ENCODE assay signal across 22 cellular contexts in genomic region chr7:77262311-77262710, GRCh38.
"Had no signal": no experiment of that assay in that cellular context is flagged by ENCODE, and none has a peak within 500 bp of the region (broad histone marks: within the 10 kb centered on the region; RNA-seq: fewer than 3 reads in every experiment).

No MANE protein-coding gene starts in this region.

- ATAC-seq: activated CD8-positive, alpha-beta T cell treated with anti-CD3 and anti-CD28 coated beads for 36 hours; activated T-cell treated with anti-CD3 and anti-CD28 coated beads, Interleukin-2, amount 50 U/mL, for 72 hours had no signal

- DNase-seq: activated CD4-positive, alpha-beta T cell treated with anti-CD3 and anti-CD28 coated beads for 4 hours; activated CD8-positive, alpha-beta memory T cell treated with anti-CD3 and anti-CD28 coated beads, Interleukin-2, amount 50 U/mL, for 4 hours; activated CD8-positive, alpha-beta T cell treated with anti-CD3 and anti-CD28 coated beads for 36 hours; activated gamma-delta T cell treated with Interleukin-2 at 50 U/mL for 16 hours; activated naive CD4-positive, alpha-beta T cell treated with anti-CD3 and anti-CD28 coated beads, Interleukin-2, amount 10 ng/mL, durations not matched to agents 7 days and 5 days; activated naive CD8-positive, alpha-beta T cell treated with anti-CD3 and anti-CD28 coated beads for 36 hours; activated T-cell treated with anti-CD3 and anti-CD28 coated beads, Interleukin-2, amount 50 U/mL, for 72 hours; aorta; caudate nucleus; KG1; NCI-H1048; NCI-H146; NCI-H187 treated with DMSO at 0.1 percent for 48 hours; NCI-H446 treated with DMSO at 0.1 percent for 48 hours; NCI-H526 treated with DMSO at 0.1 percent for 48 hours; NCI-H82; PC-9; SHP77 treated with DMSO at 0.1 percent for 48 hours; WERI-Rb-1 had no signal

- H3K4me1 ChIP-seq: breast epithelium had no signal

- H3K27ac ChIP-seq: breast epithelium, PC-9, WERI-Rb-1 had no signal

- H3K27me3 Mint-ChIP-seq: activated CD8-positive, alpha-beta T cell treated with anti-CD3 and anti-CD28 coated beads for 36 hours; activated naive CD4-positive, alpha-beta T cell treated with anti-CD3 and anti-CD28 coated beads, Interleukin-2, amount 10 ng/mL, durations not matched to agents 7 days and 5 days; activated naive CD8-positive, alpha-beta T cell treated with anti-CD3 and anti-CD28 coated beads for 36 hours; IgD-negative memory B cell had no signal

- H3K4me3 ChIP-seq: breast epithelium, PC-9 had no signal

- H3K36me3 Mint-ChIP-seq: activated naive CD4-positive, alpha-beta T cell treated with anti-CD3 and anti-CD28 coated beads, Interleukin-2, amount 10 ng/mL, durations not matched to agents 7 days and 5 days; activated naive CD8-positive, alpha-beta T cell treated with anti-CD3 and anti-CD28 coated beads for 36 hours; IgD-negative memory B cell had no signal

- H3K27ac Mint-ChIP-seq: activated CD8-positive, alpha-beta T cell treated with anti-CD3 and anti-CD28 coated beads for 36 hours; activated naive CD4-positive, alpha-beta T cell treated with anti-CD3 and anti-CD28 coated beads, Interleukin-2, amount 10 ng/mL, durations not matched to agents 7 days and 5 days; activated naive CD8-positive, alpha-beta T cell treated with anti-CD3 and anti-CD28 coated beads for 36 hours; activated T-cell treated with anti-CD3 and anti-CD28 coated beads, Interleukin-2, amount 50 U/mL, for 72 hours; activated T-helper 2 cell treated with anti-CD3 and anti-CD28 coated beads, Interferon-gamma antibody, Interleukin-2, Interleukin-4, amounts not matched to agents 10 μg/mL and 5 μg/mL and 100 μg/mL, durations not matched to agents 14 hours and 24 hours and 36 hours; IgD-negative memory B cell had no signal

- H3K9me3 Mint-ChIP-seq: activated CD8-positive, alpha-beta T cell treated with anti-CD3 and anti-CD28 coated beads for 36 hours; activated naive CD4-positive, alpha-beta T cell treated with anti-CD3 and anti-CD28 coated beads, Interleukin-2, amount 10 ng/mL, durations not matched to agents 7 days and 5 days; activated naive CD8-positive, alpha-beta T cell treated with anti-CD3 and anti-CD28 coated beads for 36 hours; activated T-cell treated with anti-CD3 and anti-CD28 coated beads, Interleukin-2, amount 50 U/mL, for 72 hours; activated T-helper 2 cell treated with anti-CD3 and anti-CD28 coated beads, Interferon-gamma antibody, Interleukin-2, Interleukin-4, amounts not matched to agents 10 μg/mL and 5 μg/mL and 100 μg/mL, durations not matched to agents 14 hours and 24 hours and 36 hours; IgD-negative memory B cell had no signal

- H2AFZ ChIP-seq: PC-9 had no signal

- H3K4me3 Mint-ChIP-seq: activated CD8-positive, alpha-beta T cell treated with anti-CD3 and anti-CD28 coated beads for 36 hours; activated naive CD4-positive, alpha-beta T cell treated with anti-CD3 and anti-CD28 coated beads, Interleukin-2, amount 10 ng/mL, durations not matched to agents 7 days and 5 days; activated naive CD8-positive, alpha-beta T cell treated with anti-CD3 and anti-CD28 coated beads for 36 hours; activated T-cell treated with anti-CD3 and anti-CD28 coated beads, Interleukin-2, amount 50 U/mL, for 72 hours; IgD-negative memory B cell had no signal

- H3K4me2 ChIP-seq: PC-9 had no signal

- H3K36me3 ChIP-seq: breast epithelium, WERI-Rb-1 had no signal

- H3K27me3 ChIP-seq: breast epithelium had no signal

- H3K9me3 ChIP-seq: breast epithelium had no signal
